Comparison of ENCODE assay signal across 39 cellular contexts in the genomic region with DNA sequence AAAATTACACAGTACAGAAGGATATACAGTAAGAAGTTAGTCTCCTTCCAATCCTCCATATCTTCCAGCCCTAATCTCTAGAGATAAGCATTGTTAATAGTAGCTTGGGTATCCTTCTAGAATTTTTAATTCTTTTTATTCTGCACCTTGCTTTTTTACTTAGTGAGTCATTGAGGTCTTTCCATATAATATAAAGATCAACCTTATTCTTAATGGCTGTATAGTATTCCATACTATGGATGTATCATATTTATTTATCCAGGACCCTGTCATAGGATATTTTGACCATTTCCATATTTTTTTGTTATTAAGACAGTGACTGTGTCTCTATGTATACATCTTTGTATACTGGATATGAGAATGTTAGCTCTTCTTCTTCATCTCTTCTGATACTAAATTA. TPM values are rescaled to one million over a fixed set of nuclear protein-coding genes. Genes with fewer than 3 reads are reported as not detected.
"Had no signal": no experiment of that assay in that cellular context is flagged by ENCODE, and none has a peak within 500 bp of the region (broad histone marks: within the 10 kb centered on the region; RNA-seq: fewer than 3 reads in every experiment).

No MANE protein-coding gene starts in this region.

- H3K4me3 ChIP-seq: MG63 had no signal

- H3K27me3 ChIP-seq: MG63 had no signal

- DNase-seq: Karpas-422, Kasumi-1, MG63, MM.1S, MV-4-11, NCI-H1048, NCI-H1092, NCI-H1092 treated with DMSO at 0.1 percent for 48 hours, NCI-H1105, NCI-H1105 treated with DMSO at 0.1 percent for 48 hours, NCI-H1417, NCI-H1417 treated with DMSO at 0.1 percent for 48 hours, NCI-H1436, NCI-H1436 treated with DMSO at 0.1 percent for 48 hours, NCI-H146, NCI-H1694, NCI-H1694 treated with DMSO at 0.1 percent for 48 hours, NCI-H187, NCI-H187 treated with DMSO at 0.1 percent for 48 hours, NCI-H1930, NCI-H2029, NCI-H2029 treated with DMSO at 0.1 percent for 48 hours, NCI-H2081, NCI-H2081 treated with DMSO at 0.1 percent for 48 hours, NCI-H2107, NCI-H2171, NCI-H2171 treated with DMSO at 0.1 percent for 48 hours, NCI-H2227 treated with DMSO at 0.1 percent for 48 hours, NCI-H226, NCI-H345, NCI-H446, NCI-H446 treated with DMSO at 0.1 percent for 48 hours, NCI-H510A, NCI-H510A treated with DMSO at 0.1 percent for 48 hours, NCI-H524 had no signal

- H3K9me3 ChIP-seq: MG63 had no signal

- H3K36me3 ChIP-seq: MG63 had no signal

RNA-seq across cellular contexts. Expression of a gene that starts 50.9 kb away (rescaled TPM):
- total RNA-seq: LHCN-M2, M059J, MCF 10A, NCI-H460 had no signal
